ENCODE assay signal across 18 cellular contexts in the genomic region with DNA sequence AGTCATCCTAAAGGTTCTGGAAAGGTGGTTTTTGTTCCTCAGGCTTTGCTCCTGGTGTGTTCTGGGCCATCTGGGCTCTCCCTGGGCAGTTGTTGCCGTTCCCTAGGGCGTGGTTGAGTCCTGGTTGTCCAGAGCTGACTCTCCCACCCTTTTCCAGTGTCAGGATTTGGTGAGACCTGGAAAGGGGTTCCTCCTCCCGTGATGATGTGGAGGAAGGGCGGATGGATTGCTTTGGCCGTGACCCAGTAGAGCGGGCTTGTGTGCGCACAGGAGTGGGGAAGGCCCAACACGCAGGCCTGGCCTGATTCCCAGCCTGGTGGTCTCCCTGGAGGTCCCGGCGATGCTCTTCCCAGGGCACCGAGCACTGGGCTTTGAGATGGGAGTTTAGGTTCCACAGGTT. TPM values are rescaled to one million over a fixed set of nuclear protein-coding genes. Genes with fewer than 3 reads are reported as not detected.
A peak's percentile ranks its signal among the peaks of the same experiment; 100 is the strongest.
DNase-seq lines count a peak whose midpoint lies in the region; ATAC-seq, FAIRE-seq and TF ChIP-seq lines count a peak whose summit lies in the region.
"Had no signal": no experiment of that assay in that cellular context is flagged by ENCODE, and none has a peak within 500 bp of the region (broad histone marks: within the 10 kb centered on the region; RNA-seq: fewer than 3 reads in every experiment).

No MANE protein-coding gene starts in this region.

- 82 to 91% (median 87%) methylated on average over 11 of the region's 11 CpGs for WGBS in heart left ventricle, 4 donors
- 86 to 88% methylated on average over 11 of the region's 11 CpGs for WGBS in esophagus, 2 donors

- ATAC-seq in heart left ventricle (peak in 2 of 4 donors; percentile 1 to 8), GM21390 (IDR thresholded peaks at IDR 0.05; ENCODE audit: unreplicated experiment) (no peak), GM21515 (IDR thresholded peaks at IDR 0.05; ENCODE audit: unreplicated experiment) (no peak), HG03097 (IDR thresholded peaks at IDR 0.05; ENCODE audit: low FRiP score, unreplicated experiment) (no peak)

- no peaks in the 10 kb centered on the region for H3K79me2 ChIP-seq in osteoblast (ENCODE audit: insufficient read depth, low read length)

- DNase-seq in heart left ventricle (no peak), cardiac septum (ENCODE audit: low spot score) (no peak), osteoblast (ENCODE audit: insufficient read length, low spot score, missing footprints) (no peak), urothelium cell line (ENCODE audit: low spot score) (no peak)
- DNase-seq: 8988T; activated CD4-positive, alpha-beta T cell treated with anti-CD3 and anti-CD28 coated beads, Interleukin-2, amount 50 U/mL, for 1 hour; DMS 273 treated with DMSO at 0.1 percent for 48 hours; effector CD8-positive, alpha-beta T cell; NCI-H187 treated with DMSO at 0.1 percent for 48 hours; NCI-H524; stimulated activated CD4-positive, alpha-beta T cell treated with anti-CD3 and anti-CD28 coated beads, Interleukin-2, amount 100 ng/mL, for 48 hours had no signal

- peak overlapping the region; percentile 35 for H2AFZ ChIP-seq in osteoblast (ENCODE audit: low read length)

- intact Hi-C loops in heart left ventricle (cut with DNase I) (no loop called here), cardiac septum (cut with DNase I) (no loop called here)

- H3K4me3 ChIP-seq in heart left ventricle (no peak overlapping the region), esophagus (ENCODE audit: low read depth in 1 of 2, low read length in 2 of 2) (no peak overlapping the region), osteoblast (ENCODE audit: insufficient read depth, low read length) (no peak overlapping the region)
- H3K4me3 ChIP-seq: lung had no signal

- H3K4me1 ChIP-seq in heart left ventricle, result peaks cover 0 to 19% (median 5%) of the 10 kb centered on the region in 12 donors
- H3K4me1 ChIP-seq in esophagus (ENCODE audit: control insufficient read depth in 2 of 2, insufficient read depth in 2 of 2, low read length in 1 of 2), result no peaks in the 10 kb centered on the region
- H3K4me1 ChIP-seq in osteoblast (ENCODE audit: insufficient read depth, low read length), result peaks cover 23% of the 10 kb centered on the region

- peaks cover 6% of the 10 kb centered on the region for H4K20me1 ChIP-seq in osteoblast (ENCODE audit: insufficient read depth, low read length)

- TF ChIP-seq CTCF in heart left ventricle (IDR thresholded peaks at IDR 0.05) (no peak), osteoblast (IDR thresholded peaks at IDR 0.05; ENCODE audit: extremely low read depth, low read depth, low read length) (no peak)

- no peaks in the 10 kb centered on the region for H3K27me3 ChIP-seq in heart left ventricle
- no peaks in the 10 kb centered on the region for H3K27me3 ChIP-seq in esophagus (ENCODE audit: control insufficient read depth in 1 of 2, insufficient read depth in 2 of 2, low read length in 2 of 2)
- H3K27me3 ChIP-seq in osteoblast (ENCODE audit: insufficient read depth, low read length), result no peaks in the 10 kb centered on the region

- H3K4me2 ChIP-seq in osteoblast (ENCODE audit: insufficient read depth, low read length), result peak overlapping the region; percentile 66

- peak overlapping the region in 8 of 12 donors; percentile 25 to 85 (median 50) for H3K27ac ChIP-seq in heart left ventricle
- H3K27ac ChIP-seq in esophagus (ENCODE audit: low read depth in 2 of 2, low read length in 1 of 2), result peak overlapping the region; percentile 29 to 43
- peak overlapping the region; percentile 93 for H3K27ac ChIP-seq in osteoblast (ENCODE audit: low read depth, low read length)
- H3K27ac ChIP-seq: C4-2B had no signal

- peak; percentile 44 for FAIRE-seq in urothelium cell line (lab: Jason Lieb, UNC)
- FAIRE-seq: TTC549 had no signal

- no peaks in the 10 kb centered on the region for H3K9me3 ChIP-seq in heart left ventricle
- no peaks in the 10 kb centered on the region for H3K9me3 ChIP-seq in esophagus (ENCODE audit: control insufficient read depth in 2 of 2, insufficient read depth in 1 of 2, low read depth in 1 of 2, low read length in 1 of 2)
- no peaks in the 10 kb centered on the region for H3K9me3 ChIP-seq in osteoblast (ENCODE audit: low read depth, low read length)

- no peak for TF ChIP-seq POLR2A in heart left ventricle (IDR thresholded peaks at IDR 0.05)

- H3K36me3 ChIP-seq in heart left ventricle, result peaks cover 0 to 67% (median 40%) of the 10 kb centered on the region in 9 donors
- H3K36me3 ChIP-seq in esophagus (ENCODE audit: control insufficient read depth in 2 of 2, insufficient read depth in 2 of 2, low read length in 1 of 2), result peaks cover 6 to 44% of the 10 kb centered on the region in 2 donors
- peaks cover 7% of the 10 kb centered on the region for H3K36me3 ChIP-seq in osteoblast (ENCODE audit: insufficient read depth, low read length)

RNA-seq across cellular contexts. Expression of a gene that starts 26.1 kb away (rescaled TPM):
- 10 to 100 TPM in 3 of 9 donors, 1 to 10 TPM in 6; 4.1 to 17.6 (median 7.5) TPM for total RNA-seq in heart left ventricle
- 10 to 100 TPM in 1 of 2 donors, 1 to 10 TPM in 1; 4.8 to 11.1 TPM for polyA plus RNA-seq in heart left ventricle
- 12.5 TPM for total RNA-seq in cardiac septum
- polyA plus RNA-seq in esophagus, result 10 to 100 TPM in 1 of 2 donors, 1 to 10 TPM in 1; 6.5 to 12.1 TPM
- 14.1 and 17.4 TPM in 2 replicates for total RNA-seq in osteoblast

Comparison
In these comparisons a context has a peak if more than half of its experiments do, and no peak if none do; other contexts are left out.
1. H3K27ac ChIP-seq: peak in every context shown above with its lines; median percentile 93 in osteoblast; 50 in heart left ventricle; 36 in esophagus.